In the genomic region with DNA sequence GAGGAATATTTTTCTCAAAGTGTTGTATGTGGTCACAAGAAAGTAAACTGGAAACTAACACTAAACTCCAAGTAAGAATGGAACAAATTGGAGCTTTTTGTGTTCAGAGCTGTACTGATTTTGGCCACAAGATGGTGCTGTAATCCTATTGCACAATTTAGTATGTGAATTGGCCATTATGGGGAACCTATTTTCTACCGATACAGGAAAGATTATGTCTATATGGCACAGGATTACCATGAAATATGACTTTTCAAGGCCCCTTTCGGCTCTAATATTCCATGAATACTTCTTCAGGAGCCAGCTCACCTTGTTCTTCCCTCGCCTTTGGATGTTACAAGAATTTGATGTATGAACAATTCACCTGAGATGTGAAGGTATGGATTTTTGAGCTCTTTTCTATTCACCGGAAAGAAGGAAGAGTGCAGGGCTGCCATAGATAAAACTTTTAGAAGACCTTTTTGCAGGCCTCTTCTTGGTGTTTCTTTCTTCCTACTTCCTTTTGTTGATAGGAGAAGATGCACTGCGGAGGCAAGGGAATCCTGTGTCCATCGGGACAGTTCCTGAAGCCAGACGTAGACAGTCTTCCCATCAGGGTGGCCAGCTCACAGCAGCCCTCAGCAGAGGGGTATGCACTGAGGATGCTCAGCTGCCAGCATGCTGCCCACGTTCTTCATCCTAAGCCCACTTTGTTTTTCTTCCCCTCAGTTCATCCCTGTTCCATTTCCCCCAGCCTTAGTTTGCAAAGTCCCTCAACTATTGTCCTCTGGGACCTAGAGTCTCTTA, we compare ENCODE assay signal across 8 cellular contexts. TPM values are rescaled to one million over a fixed set of nuclear protein-coding genes. Genes with fewer than 3 reads are reported as not detected.
DNase-seq lines count a peak whose midpoint lies in the region; ATAC-seq lines count a peak whose summit lies in the region.

No MANE protein-coding gene starts in this region.

- DNase-seq in DMS 273 treated with DMSO at 0.1 percent for 48 hours (lab: John Stamatoyannopoulos, UW) (peak; percentile 21), SIG-M5 (lab: John Stamatoyannopoulos, UW) (peak; percentile 41), astrocyte of the hippocampus (ENCODE audit: low read depth, low spot score) (peak; percentile 78), iris pigment epithelial cell (ENCODE audit: low read depth) (peak; percentile 60), OCI-M2 (lab: John Stamatoyannopoulos, UW; ENCODE audit: unreplicated experiment) (no peak)
- DNase-seq in Jurkat, Clone E6-1 (ENCODE audit: low read depth, low spot score), result peak; percentile 62
- DNase-seq in stimulated activated CD4-positive, alpha-beta T cell treated with anti-CD3 and anti-CD28 coated beads, Interleukin-4, amount 100 ng/mL, for 48 hours (ENCODE audit: low read depth in 2 of 2), result peak; percentile 26 to 28

- H3K4me3 ChIP-seq in Jurkat, Clone E6-1 (ENCODE audit: low read length), result no peak overlapping the region

- ATAC-seq in GM19455 (IDR thresholded peaks at IDR 0.05; ENCODE audit: unreplicated experiment), result peak; percentile 79

RNA-seq across cellular contexts. Expression of a gene that starts 13.3 kb away (rescaled TPM):
- 32.5 TPM for polyA plus RNA-seq in Jurkat, Clone E6-1 (2012; ENCODE audit: insufficient read depth, insufficient read length)

RNA-seq across cellular contexts. Expression of a gene that starts 25.4 kb away (rescaled TPM):
- 24.4 TPM for polyA plus RNA-seq in Jurkat, Clone E6-1 (2012; ENCODE audit: insufficient read depth, insufficient read length)
